ENCODE assay signal across 2 cellular contexts in the genomic region with DNA sequence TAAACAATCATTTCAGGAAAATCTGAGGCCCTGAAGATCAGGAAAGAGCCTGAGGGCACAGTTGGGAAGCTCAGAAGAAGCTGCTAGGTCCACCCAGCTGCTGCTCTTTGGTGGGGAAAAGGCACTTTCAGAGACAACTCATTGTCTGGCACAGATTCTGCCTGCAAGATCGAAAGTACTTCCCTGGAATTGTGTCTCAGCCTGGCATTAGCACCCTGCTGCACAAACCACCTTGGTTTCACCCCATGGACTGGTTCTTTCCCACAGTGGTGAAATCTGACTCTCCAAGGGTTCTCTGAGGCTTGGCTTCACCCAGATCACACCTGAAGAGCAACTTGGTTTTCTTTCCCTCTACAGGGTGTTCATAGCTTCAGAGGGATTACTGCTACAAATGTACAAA.
TF ChIP-seq lines count a peak whose summit lies in the region.

No MANE protein-coding gene starts in this region.

TF ChIP-seq in H1, 55 proteins besides CTCF, POLR2A, EP300 and RAD21:
- no peak for TF ChIP-seq RNF2 (IDR thresholded peaks at IDR 0.05; ENCODE audit: borderline replicate concordance, low read depth, low read length, missing control alignments, poor library complexity, severe bottlenecking)
- TF ChIP-seq, protein P1, sequence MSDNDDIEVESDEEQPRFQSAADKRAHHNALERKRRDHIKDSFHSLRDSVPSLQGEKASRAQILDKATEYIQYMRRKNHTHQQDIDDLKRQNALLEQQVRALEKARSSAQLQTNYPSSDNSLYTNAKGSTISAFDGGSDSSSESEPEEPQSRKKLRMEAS (IDR thresholded peaks at IDR 0.05) = no peak
- no peak for TF ChIP-seq NANOG (IDR thresholded peaks at IDR 0.05; ENCODE audit: insufficient read depth, low read depth, low read length, poor library complexity, severe bottlenecking)
- no peak for TF ChIP-seq SRF (IDR thresholded peaks at IDR 0.05; ENCODE audit: low read depth, low read length)

TF ChIP-seq in GM12891, 5 proteins besides CTCF, POLR2A, EP300 and RAD21:
- TF ChIP-seq POLR2AphosphoS5 (IDR thresholded peaks at IDR 0.05; ENCODE audit: low read depth, low read length) = no peak
- TF ChIP-seq PAX5 (IDR thresholded peaks at IDR 0.05; ENCODE audit: insufficient read depth, low read length, severe bottlenecking) = no peak
- no peak for TF ChIP-seq TAF1 (IDR thresholded peaks at IDR 0.05; ENCODE audit: low read depth, low read length)
- TF ChIP-seq SPI1 (IDR thresholded peaks at IDR 0.05; ENCODE audit: low read depth, low read length) = no peak
- no peak for TF ChIP-seq POU2F2 (IDR thresholded peaks at IDR 0.05; ENCODE audit: low read depth, low read length)
